Comparison of ENCODE assay signal across 8 cellular contexts in the genomic region with DNA sequence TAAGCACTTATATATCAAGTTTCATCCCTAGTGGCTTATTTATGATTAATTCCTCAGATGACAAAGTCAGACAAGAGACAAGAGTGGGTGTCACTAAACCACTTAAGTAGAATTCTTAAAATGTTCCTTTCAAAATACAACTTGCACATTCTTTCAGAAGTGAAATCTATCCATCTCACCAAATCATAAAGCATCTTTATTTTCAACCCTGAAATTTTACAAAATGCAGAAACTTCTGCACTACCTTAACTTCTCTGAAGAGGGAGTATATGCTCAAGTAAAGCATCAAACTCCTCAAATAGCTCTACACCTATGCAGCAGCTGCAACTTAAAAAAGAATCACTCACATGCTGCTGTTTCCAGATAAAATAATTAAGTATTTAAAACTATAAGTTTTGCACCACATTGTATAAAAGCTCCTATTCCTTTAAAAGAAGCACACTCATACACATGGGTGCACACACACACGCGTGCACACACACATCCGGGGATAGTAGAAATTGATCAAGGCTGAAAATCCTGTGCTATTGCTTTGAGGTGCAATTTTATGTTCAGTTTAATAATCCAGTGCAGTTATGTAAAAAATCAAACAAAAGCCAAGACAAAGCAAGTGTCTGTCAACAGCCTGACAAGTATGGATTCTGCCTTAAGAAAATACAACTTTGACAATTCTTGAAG.
DNase-seq lines count a peak whose midpoint lies in the region; ATAC-seq and TF ChIP-seq lines count a peak whose summit lies in the region.

No MANE protein-coding gene starts in this region.

- H2AFZ ChIP-seq in DND-41 (ENCODE audit: low read depth, low read length) = no peak overlapping the region
- no peak overlapping the region for H2AFZ ChIP-seq in parathyroid adenoma

- H3K27me3 ChIP-seq in DND-41 (ENCODE audit: insufficient read depth, low read length, poor library complexity) (no peaks in the 10 kb centered on the region), dorsolateral prefrontal cortex (no peaks in the 10 kb centered on the region), parathyroid adenoma (ENCODE audit: control insufficient read depth, insufficient read depth, low read length) (no peaks in the 10 kb centered on the region)

- TF ChIP-seq CTCF in DND-41 (IDR thresholded peaks at IDR 0.05; ENCODE audit: borderline replicate concordance, extremely low read depth, low read length, poor library complexity, severe bottlenecking) (peak; percentile 57), dorsolateral prefrontal cortex (IDR thresholded peaks at IDR 0.05 in 54 of 56, conservative IDR thresholded peaks at IDR 0.05 in 2 of 56; ENCODE audit: low read depth in 1 of 56, partially characterized antibody in 56 of 56) (peak; percentile 53 to 84 (median 74)), parathyroid adenoma (IDR thresholded peaks at IDR 0.05) (peak; percentile 40)

- H3K27ac Mint-ChIP-seq in activated T-cell treated with anti-CD3 and anti-CD28 coated beads, Interleukin-2, amount 50 U/mL, for 24 hours = no peak overlapping the region

- no peaks in the 10 kb centered on the region for H3K9me3 Mint-ChIP-seq in activated T-cell treated with anti-CD3 and anti-CD28 coated beads, Interleukin-2, amount 50 U/mL, for 24 hours

- no peaks in the 10 kb centered on the region for H3K36me3 Mint-ChIP-seq in activated T-cell treated with anti-CD3 and anti-CD28 coated beads, Interleukin-2, amount 50 U/mL, for 24 hours (ENCODE audit: low read depth)

- peak; percentile 59; the same call in 2 of the 3 replicates for ATAC-seq in DND-41 (ENCODE audit: insufficient read depth, low read depth)
- ATAC-seq in GM21619 (IDR thresholded peaks at IDR 0.05; ENCODE audit: unreplicated experiment) = peak; percentile 55

- H3K4me1 Mint-ChIP-seq in activated T-cell treated with anti-CD3 and anti-CD28 coated beads, Interleukin-2, amount 50 U/mL, for 24 hours (ENCODE audit: low read depth) = no peaks in the 10 kb centered on the region

- H3K4me2 ChIP-seq in DND-41 (ENCODE audit: insufficient read depth, low read length) (no peak overlapping the region), parathyroid adenoma (ENCODE audit: low read length) (no peak overlapping the region)

- H3K4me1 ChIP-seq in DND-41 (ENCODE audit: insufficient read depth, low read length) (no peaks in the 10 kb centered on the region), parathyroid adenoma (no peaks in the 10 kb centered on the region)

- no peaks in the 10 kb centered on the region for H3K27me3 Mint-ChIP-seq in activated T-cell treated with anti-CD3 and anti-CD28 coated beads, Interleukin-2, amount 50 U/mL, for 24 hours

- H3K36me3 ChIP-seq in DND-41 (ENCODE audit: insufficient read depth, low read length) (no peaks in the 10 kb centered on the region), parathyroid adenoma (ENCODE audit: control insufficient read depth, insufficient read depth, low read length) (no peaks in the 10 kb centered on the region)

- intact Hi-C loops in dorsolateral prefrontal cortex (cut with DNase I) = loop anchor here in 1 of 2 donors (5.0 kb wide), 2 partner anchors 244 to 439 kb away; a partner anchor contains a TSS

- no peak overlapping the region for H3K4me3 Mint-ChIP-seq in activated T-cell treated with anti-CD3 and anti-CD28 coated beads, Interleukin-2, amount 50 U/mL, for 24 hours

- H3K9ac ChIP-seq in DND-41 (ENCODE audit: low read depth, low read length) = no peak overlapping the region
- H3K9ac ChIP-seq in parathyroid adenoma = no peak overlapping the region

- no peaks in the 10 kb centered on the region for H4K20me1 ChIP-seq in DND-41 (ENCODE audit: insufficient read depth, low read length)

- no peak for DNase-seq in DND-41
- peak; percentile 47 for DNase-seq in NCI-H1417 treated with DMSO at 0.1 percent for 48 hours (lab: John Stamatoyannopoulos, UW)
- no peak for DNase-seq in dorsolateral prefrontal cortex
- no peak for DNase-seq in activated gamma-delta T cell treated with Interleukin-2 at 50 U/mL for 16 hours
- no peak for DNase-seq in activated T-cell treated with anti-CD3 and anti-CD28 coated beads, Interleukin-2, amount 50 U/mL, for 24 hours
- no peak for DNase-seq in COLO829 (ENCODE audit: low spot score)

- H3K4me3 ChIP-seq in DND-41 (ENCODE audit: low read depth in 1 of 2, low read length in 2 of 2) (no peak overlapping the region), dorsolateral prefrontal cortex (peak overlapping the region in 22 of 59 donors; percentile 0 to 62 (median 14)), parathyroid adenoma (ENCODE audit: low read depth, low read length) (no peak overlapping the region)

- H3K27ac ChIP-seq in DND-41 (ENCODE audit: low read length) (no peak overlapping the region), dorsolateral prefrontal cortex (peak overlapping the region; percentile 27 to 100 (median 95)), parathyroid adenoma (no peak overlapping the region)

- H3K9me3 ChIP-seq in DND-41 (ENCODE audit: insufficient read depth, low read length, severe bottlenecking) (no peaks in the 10 kb centered on the region), parathyroid adenoma (ENCODE audit: control insufficient read depth, low read length) (no peaks in the 10 kb centered on the region)

- H3K79me2 ChIP-seq in DND-41 (ENCODE audit: insufficient read depth, low read length) = no peaks in the 10 kb centered on the region
- H3K79me2 ChIP-seq in parathyroid adenoma = no peaks in the 10 kb centered on the region

Comparison
In these comparisons a context has a peak if more than half of its experiments do, and no peak if none do; other contexts are left out.
1. H3K27ac ChIP-seq: peak in dorsolateral prefrontal cortex (59 of 59); none in DND-41 (single experiment) and parathyroid adenoma (single experiment).
2. Peak in every context shown above with its lines, with median percentiles within 50 percentile points of each other: CTCF ChIP-seq.